20 cellular contexts compared by ENCODE assay signal in genomic region chr19:29775575-29775900, GRCh38. TPM values are rescaled to one million over a fixed set of nuclear protein-coding genes. Genes with fewer than 3 reads are reported as not detected.
DNase-seq lines count a peak whose midpoint lies in the region; TF ChIP-seq lines count a peak whose summit lies in the region.
"Had no signal": no experiment of that assay in that cellular context is flagged by ENCODE, and none has a peak within 500 bp of the region (broad histone marks: within the 10 kb centered on the region; RNA-seq: fewer than 3 reads in every experiment).

No MANE protein-coding gene starts in this region.

- H3K79me2 ChIP-seq in Loucy (ENCODE audit: insufficient read depth, low read length) (no peaks in the 10 kb centered on the region), osteoblast (ENCODE audit: insufficient read depth, low read length) (no peaks in the 10 kb centered on the region)

- no peak overlapping the region for H2AFZ ChIP-seq in Loucy (ENCODE audit: low read length)
- peak overlapping the region; percentile 47 for H2AFZ ChIP-seq in osteoblast (ENCODE audit: low read length)

- H3K4me3 ChIP-seq in Loucy (ENCODE audit: low read length, poor library complexity, severe bottlenecking) (no peak overlapping the region), SJCRH30 (peak overlapping the region; percentile 45), osteoblast (ENCODE audit: insufficient read depth, low read length) (no peak overlapping the region)
- H3K4me3 ChIP-seq: esophagus squamous epithelium, gastroesophageal sphincter, mucosa of descending colon, sigmoid colon had no signal

- H3F3A ChIP-seq in Loucy (ENCODE audit: low read depth), result no peaks in the 10 kb centered on the region

- H3K36me3 ChIP-seq in Loucy (ENCODE audit: insufficient read depth, low read length) (no peaks in the 10 kb centered on the region), SJCRH30 (no peaks in the 10 kb centered on the region), osteoblast (ENCODE audit: insufficient read depth, low read length) (no peaks in the 10 kb centered on the region)
- H3K36me3 ChIP-seq: esophagus squamous epithelium, gastroesophageal sphincter, sigmoid colon had no signal

- H3K4me1 ChIP-seq in Loucy (ENCODE audit: insufficient read depth, low read length, poor library complexity, severe bottlenecking), result peaks cover 11% of the 10 kb centered on the region
- peaks cover 8% of the 10 kb centered on the region; the same call in 1 of the 2 replicates for H3K4me1 ChIP-seq in SJCRH30
- H3K4me1 ChIP-seq in osteoblast (ENCODE audit: insufficient read depth, low read length), result no peaks in the 10 kb centered on the region
- H3K4me1 ChIP-seq: sigmoid colon had no signal

- H3K27ac ChIP-seq in SJCRH30 (peak overlapping the region; percentile 35), osteoblast (ENCODE audit: low read depth, low read length) (no peak overlapping the region)
- H3K27ac ChIP-seq: esophagus squamous epithelium, gastroesophageal sphincter, RWPE1, sigmoid colon had no signal

- H3K27me3 ChIP-seq in Loucy (ENCODE audit: insufficient read depth, low read length, poor library complexity, severe bottlenecking) (no peaks in the 10 kb centered on the region), SJCRH30 (0 out of 2 replicates have a peak, but pooled peaks cover 3% of the 10 kb centered on the region), osteoblast (ENCODE audit: insufficient read depth, low read length) (peaks cover 2% of the 10 kb centered on the region)
- H3K27me3 ChIP-seq: sigmoid colon had no signal

- H3K9me3 ChIP-seq in Loucy (ENCODE audit: insufficient read depth, low read depth, low read length) (no peaks in the 10 kb centered on the region), SJCRH30 (replicated peaks) (no peaks in the 10 kb centered on the region), osteoblast (ENCODE audit: low read depth, low read length) (no peaks in the 10 kb centered on the region)
- H3K9me3 ChIP-seq: esophagus squamous epithelium, gastroesophageal sphincter, mucosa of descending colon, sigmoid colon had no signal

- H4K20me1 ChIP-seq in Loucy (ENCODE audit: insufficient read depth, low read length, poor library complexity, severe bottlenecking) (no peaks in the 10 kb centered on the region), osteoblast (ENCODE audit: insufficient read depth, low read length) (no peaks in the 10 kb centered on the region)

- DNase-seq in SJCRH30 (peak; percentile 25 to 54), left kidney (ENCODE audit: low read depth, low spot score) (peak; percentile 70), osteoblast (ENCODE audit: insufficient read length, low spot score, missing footprints) (no peak), GM03348 (ENCODE audit: low spot score) (no peak), cerebellar nuclear complex (lab: John Stamatoyannopoulos, UW) (no peak), midbrain (lab: John Stamatoyannopoulos, UW) (no peak)
- DNase-seq: activated CD4-positive, alpha-beta T cell treated with anti-CD3 and anti-CD28 coated beads for 48 hours; activated CD8-positive, alpha-beta memory T cell treated with anti-CD3 and anti-CD28 coated beads for 24 hours; activated gamma-delta T cell; central memory CD4-positive, alpha-beta T cell; esophagus squamous epithelium; IMR-90; left ventricle myocardium superior; NCI-H1694 treated with DMSO at 0.1 percent for 48 hours; sigmoid colon; stimulated activated CD4-positive, alpha-beta T cell treated with anti-CD3 and anti-CD28 coated beads, Interleukin-4, amount 100 ng/mL, for 4 hours had no signal

- H3K4me2 ChIP-seq in Loucy (ENCODE audit: low read depth, low read length, poor library complexity, severe bottlenecking), result peak overlapping the region; percentile 4
- no peak overlapping the region for H3K4me2 ChIP-seq in osteoblast (ENCODE audit: insufficient read depth, low read length)

- no peak overlapping the region for H3K9ac ChIP-seq in Loucy (ENCODE audit: low read depth, low read length, poor library complexity, severe bottlenecking)

- TF ChIP-seq CTCF in Loucy (conservative IDR thresholded peaks at IDR 0.05; ENCODE audit: low read length) (no peak), osteoblast (IDR thresholded peaks at IDR 0.05; ENCODE audit: extremely low read depth, low read depth, low read length) (no peak)

- no peaks in the 10 kb centered on the region for H3K9me2 ChIP-seq in Loucy (replicated peaks; ENCODE audit: low read depth, low read length)

RNA-seq across cellular contexts. Expression of gene CCNE1, which starts 36.3 kb away (rescaled TPM):
- 66.3 and 72.7 TPM in 2 replicates for total RNA-seq in SJCRH30 (2014; rRNA removed; shearing (Covaris generic))
- total RNA-seq in osteoblast, result 4.7 and 5.0 TPM in 2 replicates

Comparison
In these comparisons a context has a peak if more than half of its experiments do, and no peak if none do; other contexts are left out.
1. DNase-seq: peak in SJCRH30 (2 of 2) and left kidney (single experiment); none in osteoblast (single experiment), GM03348 (single experiment), cerebellar nuclear complex (0 of 2) and midbrain (single experiment).
2. RNA of gene CCNE1, which starts 36.3 kb away (total RNA-seq): 66.3 to 72.7 TPM in SJCRH30; 4.7 to 5.0 TPM in osteoblast; every median in the first group is over 10 times any median in the second.